In the genomic region with DNA sequence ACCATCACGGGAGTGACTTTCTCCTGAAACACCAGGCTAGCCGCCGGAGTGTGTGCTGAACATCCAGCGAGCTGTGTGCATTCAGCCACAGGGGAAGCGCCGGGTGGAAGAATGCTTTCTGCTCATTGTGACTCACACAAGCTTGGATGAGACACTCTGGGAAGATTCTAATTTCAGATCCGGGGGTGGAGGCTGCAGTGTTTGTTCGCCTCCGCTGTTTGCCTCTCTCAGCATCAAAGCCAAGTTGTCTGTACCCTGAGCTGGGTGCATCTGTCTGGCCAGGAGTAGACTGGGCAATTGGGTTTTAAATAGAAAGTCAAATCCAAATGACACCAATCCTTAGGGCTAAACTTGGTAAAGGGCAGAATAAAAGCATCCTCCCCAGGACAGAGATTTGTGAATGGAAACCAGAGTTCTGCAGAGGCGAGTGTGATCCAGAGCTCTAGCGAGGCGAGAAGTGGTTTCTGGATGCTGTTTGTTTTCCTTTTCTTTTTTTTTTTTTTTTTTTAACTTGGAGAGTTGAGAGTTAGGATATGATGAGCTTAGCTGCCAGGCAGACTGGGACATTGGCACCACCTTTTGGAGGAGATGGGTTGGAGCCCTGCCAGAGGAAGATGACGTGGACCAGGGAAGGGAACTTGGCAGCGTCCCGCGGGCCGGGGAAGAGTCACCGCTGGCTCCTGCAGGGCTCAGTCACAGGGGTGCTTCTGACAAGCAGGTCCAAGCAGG, we compare ENCODE assay signal across 7 cellular contexts.
A peak's percentile ranks its signal among the peaks of the same experiment; 100 is the strongest.
DNase-seq lines count a peak whose midpoint lies in the region; ATAC-seq and TF ChIP-seq lines count a peak whose summit lies in the region.

No MANE protein-coding gene starts in this region.

- H3K27ac ChIP-seq in thyroid gland, result no peak overlapping the region

- H3K4me3 ChIP-seq in thyroid gland (replicated peaks in 1 of 3), result no peak overlapping the region

- no peaks in the 10 kb centered on the region for H3K36me3 ChIP-seq in thyroid gland

- TF ChIP-seq CTCF in thyroid gland (IDR thresholded peaks at IDR 0.05), result no peak

- WGBS in thyroid gland, 2 donors, result 30 to 48% methylated on average over 12 to 18 of the region's 18 CpGs

- H3K27me3 ChIP-seq in thyroid gland, result no peaks in the 10 kb centered on the region

- intact Hi-C loops in thyroid gland (cut with DNase I), result no loop called here

- no peak for TF ChIP-seq POLR2A in thyroid gland (IDR thresholded peaks at IDR 0.05)

- no peak for ATAC-seq in HG03457 (IDR thresholded peaks at IDR 0.05; ENCODE audit: unreplicated experiment)

- H3K9me3 ChIP-seq in thyroid gland, result no peaks in the 10 kb centered on the region

- no peaks in the 10 kb centered on the region for H3K4me1 ChIP-seq in thyroid gland

- DNase-seq in HS-5 (ENCODE audit: low read depth), result peak; percentile 76
- DNase-seq in anterior cingulate cortex (lab: John Stamatoyannopoulos, UW), result peak in 51 of 58 donors; percentile 16 to 82 (median 52)
- peak in 28 of 51 donors; percentile 11 to 85 (median 47) for DNase-seq in hypothalamus (lab: John Stamatoyannopoulos, UW)
- peak; percentile 77 to 79 for DNase-seq in thyroid gland
- no peak for DNase-seq in activated T-cell treated with anti-CD3 and anti-CD28 coated beads for 4 hours
- no peak for DNase-seq in HT-29 (ENCODE audit: low spot score)

Comparison
In these comparisons a context has a peak if more than half of its experiments do, and no peak if none do; other contexts are left out.
1. DNase-seq: peak in HS-5 (single experiment), anterior cingulate cortex (51 of 58), hypothalamus (28 of 51) and thyroid gland (2 of 2); none in activated T-cell treated with anti-CD3 and anti-CD28 coated beads for 4 hours (single experiment) and HT-29 (single experiment).